ENCODE assay signal across 8 cellular contexts in the genomic region with DNA sequence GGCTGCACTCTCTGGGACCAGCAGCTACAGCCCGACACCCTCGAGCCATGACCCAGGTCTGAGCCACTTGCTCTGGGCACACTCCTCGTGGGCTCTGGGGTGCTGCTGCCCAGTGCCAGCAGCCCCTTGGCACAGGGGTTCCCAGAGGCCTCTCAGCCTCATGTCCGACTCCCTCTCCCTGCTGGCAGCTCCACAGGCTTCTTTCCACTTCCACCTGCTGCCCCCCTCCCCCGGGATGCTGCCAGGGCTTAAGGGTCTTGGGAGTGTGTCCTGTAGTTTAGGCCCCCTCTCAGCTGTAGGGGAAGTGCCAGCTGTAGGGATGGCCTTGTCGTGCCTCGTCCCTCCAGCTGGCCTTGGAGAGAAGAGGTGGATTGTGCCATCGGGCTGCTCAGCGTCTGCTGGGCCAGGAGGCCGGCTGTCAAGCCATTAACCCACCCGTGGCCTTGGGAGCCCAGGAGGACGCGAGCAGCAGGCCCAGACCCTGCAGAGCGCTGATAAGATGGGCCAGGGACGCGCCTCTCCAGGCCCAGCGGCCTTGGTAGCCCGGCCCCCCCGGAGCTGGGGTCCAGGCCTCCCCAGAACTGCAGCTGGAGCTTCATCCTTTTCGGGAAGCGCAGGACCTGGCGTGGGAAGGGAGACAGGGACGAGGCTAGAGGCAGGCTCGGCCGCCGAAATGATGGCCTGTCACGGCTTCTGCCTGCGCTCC. TPM values are rescaled to one million over a fixed set of nuclear protein-coding genes. Genes with fewer than 3 reads are reported as not detected.
DNase-seq lines count a peak whose midpoint lies in the region; FAIRE-seq and TF ChIP-seq lines count a peak whose summit lies in the region.

No MANE protein-coding gene starts in this region.

- no peak for TF ChIP-seq POLR2A in GM12891 (IDR thresholded peaks at IDR 0.05; ENCODE audit: low read depth, low read length)

- in situ Hi-C loops in GM13977 (cut with MboI; ENCODE audit: low pct_unique_long_range_greater_than_20kb, low sequenced_read_pairs, unreplicated experiment): loop anchor here (25.0 kb wide), 1 partner anchor 684 kb away; no protein-coding TSS in a partner anchor

- no peak for FAIRE-seq in GM12891 (lab: Jason Lieb, UNC)

- H3K4me3 ChIP-seq in fibroblast of the aortic adventitia (ENCODE audit: low read depth, low read length): peak overlapping the region; percentile 69

- TF ChIP-seq CTCF in VCaP (conservative IDR thresholded peaks at IDR 0.05) (no peak), fibroblast of the aortic adventitia (IDR thresholded peaks at IDR 0.05; ENCODE audit: insufficient read depth, low read length) (no peak), GM13977 (IDR thresholded peaks at IDR 0.05; ENCODE audit: extremely low read depth, insufficient read depth, missing control alignments) (no peak)

- DNase-seq in D341Med (ENCODE audit: low spot score) (peak; percentile 25), fibroblast of the aortic adventitia (ENCODE audit: low read depth) (no peak), pons (ENCODE audit: low spot score) (peak; percentile 15), GM12891 (ENCODE audit: insufficient read length, low spot score) (no peak), GM13977 (ENCODE audit: low spot score) (no peak), RPMI8226 (no peak)
- no peak for DNase-seq in activated effector memory CD4-positive, alpha-beta T cell treated with Interleukin-2 at 50 U/mL for 16 hours

- peak overlapping the region; percentile 47 for H3K27ac ChIP-seq in VCaP

TF ChIP-seq in GM12891, 5 proteins besides CTCF, POLR2A, EP300 and RAD21:
- TF ChIP-seq PAX5 (IDR thresholded peaks at IDR 0.05; ENCODE audit: insufficient read depth, low read length, severe bottlenecking): no peak
- TF ChIP-seq POLR2AphosphoS5 (IDR thresholded peaks at IDR 0.05; ENCODE audit: low read depth, low read length): no peak
- no peak for TF ChIP-seq TAF1 (IDR thresholded peaks at IDR 0.05; ENCODE audit: low read depth, low read length)
- TF ChIP-seq SPI1 (IDR thresholded peaks at IDR 0.05; ENCODE audit: low read depth, low read length): no peak
- no peak for TF ChIP-seq POU2F2 (IDR thresholded peaks at IDR 0.05; ENCODE audit: low read depth, low read length)

RNA-seq across cellular contexts. Expression of gene USP27X, which starts 1.0 kb away (rescaled TPM):
- total RNA-seq in fibroblast of the aortic adventitia (ENCODE audit: low replicate concordance): 2.8 and 2.9 TPM in 2 replicates
- polyA plus RNA-seq in GM12891 (2012; ENCODE audit: low read depth, missing spikeins): 0.68 TPM

RNA-seq across cellular contexts. Expression of gene CLCN5, which starts 44.1 kb away (rescaled TPM):
- 10.5 and 13.5 TPM in 2 replicates for total RNA-seq in fibroblast of the aortic adventitia (ENCODE audit: low replicate concordance)
- 0.42 TPM for polyA plus RNA-seq in GM12891 (2012; ENCODE audit: low read depth, missing spikeins)

RNA-seq across cellular contexts. Expression of gene PAGE4, which starts 49.2 kb away (rescaled TPM):
- total RNA-seq in fibroblast of the aortic adventitia (ENCODE audit: low replicate concordance): not detected in 2 replicates
- polyA plus RNA-seq in GM12891 (2012; ENCODE audit: low read depth, missing spikeins): not detected

Comparison
In these comparisons a context has a peak if more than half of its experiments do, and no peak if none do; other contexts are left out.
1. DNase-seq: peak in D341Med (single experiment) and pons (single experiment); none in fibroblast of the aortic adventitia (single experiment), activated effector memory CD4-positive, alpha-beta T cell treated with Interleukin-2 at 50 U/mL for 16 hours (single experiment), GM12891 (single experiment), GM13977 (single experiment) and RPMI8226 (single experiment).